1 cellular context compared by ENCODE assay signal in genomic region chr5:58452566-58453258, GRCh38.
A peak's percentile ranks its signal among the peaks of the same experiment; 100 is the strongest.
TF ChIP-seq lines count a peak whose summit lies in the region.

No MANE protein-coding gene starts in this region.

TF ChIP-seq in A549, 52 proteins besides CTCF, POLR2A, EP300 and RAD21 (continued from another document):
- TF ChIP-seq ELK1 (IDR thresholded peaks at IDR 0.05; ENCODE audit: low read depth, low read length), result no peak
- no peak for TF ChIP-seq HMGXB4 (CRISPR knock-in tag; IDR thresholded peaks at IDR 0.05; ENCODE audit: borderline replicate concordance)
- peak; percentile 54 for TF ChIP-seq FOSB (CRISPR knock-in tag; IDR thresholded peaks at IDR 0.05)
- no peak for TF ChIP-seq CHD2 (IDR thresholded peaks at IDR 0.05; ENCODE audit: low read length, partially characterized antibody)
- TF ChIP-seq BCL3 (IDR thresholded peaks at IDR 0.05), result 0 out of 3 replicates have a peak, but pooled peaks have one; percentile 26
- no peak for TF ChIP-seq TFCP2L1 (CRISPR knock-in tag; IDR thresholded peaks at IDR 0.05)
- TF ChIP-seq SREBF2 (IDR thresholded peaks at IDR 0.05), result no peak
- no peak for TF ChIP-seq ATOH8 (CRISPR knock-in tag; IDR thresholded peaks at IDR 0.05; ENCODE audit: low read depth)
- TF ChIP-seq MAX (IDR thresholded peaks at IDR 0.05), result 0 out of 2 replicates have a peak, but pooled peaks have one; percentile 18
- TF ChIP-seq CBX2 (IDR thresholded peaks at IDR 0.05; ENCODE audit: borderline replicate concordance, low read depth), result no peak
- TF ChIP-seq ESRRA (IDR thresholded peaks at IDR 0.05; ENCODE audit: borderline replicate concordance, low read length), result no peak
- TF ChIP-seq REST (IDR thresholded peaks at IDR 0.05), result peak; percentile 26; the same call in 1 of the 2 replicates
- peak; percentile 41; the same call in 1 of the 2 replicates for TF ChIP-seq HOXA7 (CRISPR knock-in tag; IDR thresholded peaks at IDR 0.05)
- TF ChIP-seq HOXB13 (CRISPR knock-in tag; IDR thresholded peaks at IDR 0.05; ENCODE audit: low read depth), result no peak
- no peak for TF ChIP-seq USF2 (IDR thresholded peaks at IDR 0.05)
- no peak for TF ChIP-seq HEYL (CRISPR knock-in tag; IDR thresholded peaks at IDR 0.05)
- TF ChIP-seq MAFK (IDR thresholded peaks at IDR 0.05; ENCODE audit: partially characterized antibody), result no peak
- no peak for TF ChIP-seq PHF8 (IDR thresholded peaks at IDR 0.05; ENCODE audit: borderline replicate concordance, low read depth)
- TF ChIP-seq CBX8 (IDR thresholded peaks at IDR 0.05), result no peak
- TF ChIP-seq CEBPB (IDR thresholded peaks at IDR 0.05), result peak in 1 of 2 experiments; percentile 55; a peak in 1 of 4 replicates
- TF ChIP-seq ZNF302 (CRISPR knock-in tag; IDR thresholded peaks at IDR 0.05), result no peak
- peak; percentile 24 to 68; a peak in 4 of 5 replicates for TF ChIP-seq JUN (IDR thresholded peaks at IDR 0.05)
- TF ChIP-seq ZC3H11A (IDR thresholded peaks at IDR 0.05), result no peak
- TF ChIP-seq KDM1A (IDR thresholded peaks at IDR 0.05; ENCODE audit: low read depth), result no peak
- no peak for TF ChIP-seq NFE2L2 (conservative IDR thresholded peaks at IDR 0.05; ENCODE audit: low read length)
